In the genomic region with DNA sequence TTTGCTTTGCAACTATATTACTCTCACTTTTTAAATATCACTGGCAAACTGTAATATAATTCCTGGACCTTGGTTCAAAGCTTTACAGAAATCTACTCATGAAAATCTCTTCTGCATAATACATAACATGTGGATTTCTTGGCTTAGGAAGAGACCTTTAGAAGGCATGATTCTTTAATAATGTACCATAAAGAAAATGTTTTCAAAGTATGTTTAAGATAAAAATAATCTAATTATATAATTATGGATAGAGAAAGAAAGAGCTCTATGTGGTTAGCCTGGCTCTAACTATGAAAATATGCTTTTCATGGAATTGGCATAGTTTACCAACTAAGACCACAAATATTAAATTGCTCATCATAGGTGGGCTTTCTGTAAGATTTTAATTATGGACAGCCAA, we compare ENCODE assay signal across 35 cellular contexts.
"Had no signal": no experiment of that assay in that cellular context is flagged by ENCODE, and none has a peak within 500 bp of the region (broad histone marks: within the 10 kb centered on the region; RNA-seq: fewer than 3 reads in every experiment).

No MANE protein-coding gene starts in this region.

- H3K4me1 ChIP-seq: adrenal gland, ascending aorta, body of pancreas, breast epithelium had no signal

- H3K9me3 ChIP-seq: adrenal gland, ascending aorta, body of pancreas had no signal

- ATAC-seq: activated naive CD4-positive, alpha-beta T cell treated with anti-CD3 and anti-CD28 coated beads, Interleukin-2, amount 50 U/mL, for 72 hours; activated naive CD8-positive, alpha-beta T cell treated with anti-CD3 and anti-CD28 coated beads, Interleukin-2, amount 50 U/mL, for 24 hours; activated T-cell treated with anti-CD3 and anti-CD28 coated beads, Interleukin-2, amount 50 U/mL, for 4 hours; activated T-cell treated with anti-CD3 and anti-CD28 coated beads, Interleukin-2, amount 50 U/mL, for 72 hours; activated T-helper 17 cell treated with anti-CD3 and anti-CD28 coated beads, Interleukin-2, amount 50 U/mL, for 72 hours; body of pancreas had no signal

- H3K27ac ChIP-seq: adrenal gland, ascending aorta, body of pancreas, brain microvascular endothelial cell, breast epithelium, cardiac muscle cell had no signal

- H3K36me3 ChIP-seq: adrenal gland, ascending aorta, brain microvascular endothelial cell, breast epithelium, cardiac muscle cell had no signal

- H3K4me3 ChIP-seq: adrenal gland, ascending aorta, body of pancreas, breast epithelium, cardiac muscle cell had no signal

- DNase-seq: activated effector memory CD4-positive, alpha-beta T cell treated with anti-CD3 and anti-CD28 coated beads, Interleukin-2, amount 50 U/mL, for 16 hours; activated effector memory CD4-positive, alpha-beta T cell treated with Interleukin-2 at 50 U/mL for 16 hours; activated gamma-delta T cell; activated gamma-delta T cell treated with Interleukin-2 at 50 U/mL for 16 hours; activated naive CD4-positive, alpha-beta T cell; activated naive CD4-positive, alpha-beta T cell treated with anti-CD3 and anti-CD28 coated beads for 36 hours; activated naive CD4-positive, alpha-beta T cell treated with anti-CD3 and anti-CD28 coated beads, Interleukin-2, amount 10 ng/mL, durations not matched to agents 7 days and 5 days; activated naive CD4-positive, alpha-beta T cell treated with anti-CD3 and anti-CD28 coated beads, Interleukin-2, amount 50 U/mL, for 16 hours; activated naive CD4-positive, alpha-beta T cell treated with Interleukin-2 at 50 U/mL for 16 hours; activated naive CD8-positive, alpha-beta T cell treated with anti-CD3 and anti-CD28 coated beads for 36 hours; activated naive CD8-positive, alpha-beta T cell treated with anti-CD3 and anti-CD28 coated beads, Interleukin-2, amount 10 ng/mL, durations not matched to agents 7 days and 5 days; activated naive CD8-positive, alpha-beta T cell treated with anti-CD3 and anti-CD28 coated beads, Interleukin-2, amount 50 U/mL, for 24 hours; activated T-cell treated with anti-CD3 and anti-CD28 coated beads for 4 hours; activated T-cell treated with anti-CD3 and anti-CD28 coated beads, Interleukin-2, amount 50 U/mL, for 1 hour; activated T-cell treated with anti-CD3 and anti-CD28 coated beads, Interleukin-2, amount 50 U/mL, for 24 hours; activated T-cell treated with anti-CD3 and anti-CD28 coated beads, Interleukin-2, amount 50 U/mL, for 4 hours; activated T-cell treated with anti-CD3 and anti-CD28 coated beads, Interleukin-2, amount 50 U/mL, for 48 hours; activated T-cell treated with anti-CD3 and anti-CD28 coated beads, Interleukin-2, amount 50 U/mL, for 72 hours; adrenal gland; amniotic stem cell; amygdala; anterior cingulate cortex; aorta; body of pancreas; brain microvascular endothelial cell; caudate nucleus; central memory CD4-positive, alpha-beta T cell; cerebellar nuclear complex had no signal

- H3K27me3 ChIP-seq: adrenal gland, ascending aorta, body of pancreas, brain microvascular endothelial cell, breast epithelium, cardiac muscle cell had no signal

- FAIRE-seq: astrocyte, bronchial epithelial cell had no signal
